In the genomic region with DNA sequence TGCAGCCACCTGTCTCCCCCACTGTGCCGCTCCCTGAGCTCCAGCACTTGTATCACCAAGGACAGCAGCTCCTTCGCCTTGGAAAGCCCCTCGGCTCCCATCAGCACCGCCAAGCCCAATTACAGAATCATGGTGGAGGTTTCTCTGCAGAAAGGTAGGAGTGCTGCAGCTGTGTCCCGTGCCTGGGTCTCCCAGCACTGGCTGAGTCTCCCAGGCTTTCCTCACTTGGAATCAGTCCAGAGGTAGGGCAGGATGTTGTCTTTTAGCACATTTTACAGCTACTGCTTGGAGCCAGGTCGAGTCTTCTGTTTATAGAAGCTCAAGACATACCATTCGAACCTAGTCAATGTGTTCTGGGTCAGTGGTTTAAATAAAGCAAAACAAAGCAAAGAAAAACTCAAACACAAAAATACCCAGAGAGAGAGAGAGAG, we compare ENCODE assay signal across 1 cellular context.
TF ChIP-seq lines count a peak whose summit lies in the region.

No MANE protein-coding gene starts in this region.

TF ChIP-seq in HEK293, 187 proteins besides CTCF, POLR2A, EP300 and RAD21:
- TF ChIP-seq REST (tag by site-specific recombination; IDR thresholded peaks at IDR 0.05) (0 out of 2 replicates have a peak, but pooled peaks have one; percentile 17), ZFP41 (tag by site-specific recombination; IDR thresholded peaks at IDR 0.05; ENCODE audit: borderline replicate concordance) (no peak)
